In genomic region chr9:123311250-123311753, GRCh38 we compare ENCODE assay signal across 20 cellular contexts. TPM values are rescaled to one million over a fixed set of nuclear protein-coding genes. Genes with fewer than 3 reads are reported as not detected.
DNase-seq lines count a peak whose midpoint lies in the region; ATAC-seq and TF ChIP-seq lines count a peak whose summit lies in the region.
"Had no signal": no experiment of that assay in that cellular context is flagged by ENCODE, and none has a peak within 500 bp of the region (broad histone marks: within the 10 kb centered on the region; RNA-seq: fewer than 3 reads in every experiment).

No MANE protein-coding gene starts in this region.

- H3K27ac ChIP-seq in C4-2B (peak overlapping the region; percentile 49; the same call in 1 of the 2 replicates), neuronal stem cell (replicated peaks; ENCODE audit: low read length) (no peak overlapping the region)
- H3K27ac ChIP-seq: SJSA1 had no signal

- H3K9me3 ChIP-seq in neuronal stem cell (replicated peaks in 1 of 2; ENCODE audit: control insufficient read depth in 2 of 2, insufficient read depth in 1 of 2, low read depth in 1 of 2, low read length in 2 of 2) = no peaks in the 10 kb centered on the region
- H3K9me3 ChIP-seq: Caco-2, SJSA1 had no signal

- H4K8ac ChIP-seq in neuronal stem cell (ENCODE audit: low read depth, low read length) = no peak overlapping the region

- H4K91ac ChIP-seq in neuronal stem cell (ENCODE audit: low read depth, low read length, poor library complexity) = no peak overlapping the region

- no peak for TF ChIP-seq CTCF in C4-2B (conservative IDR thresholded peaks at IDR 0.05)
- TF ChIP-seq CTCF in endothelial cell (IDR thresholded peaks at IDR 0.05; ENCODE audit: unreplicated experiment) = no peak

- no peak overlapping the region for H3K9ac ChIP-seq in neuronal stem cell (ENCODE audit: low read depth, low read length, poor library complexity)

- no peak overlapping the region for H3K4ac ChIP-seq in neuronal stem cell (ENCODE audit: low read length)

- no peak overlapping the region for H3K4me2 ChIP-seq in neuronal stem cell (ENCODE audit: insufficient read depth, low read length, poor library complexity, severe bottlenecking)

- peak overlapping the region; percentile 77 for H3K27ac Mint-ChIP-seq in endothelial cell (ENCODE audit: unreplicated experiment)
- H3K27ac Mint-ChIP-seq in stimulated activated memory B cell treated with anti-CD40 and anti-IgM and Interleukin-4, amounts not matched to agents 10 μg/mL and 1 μg/mL and 100 μg/mL, for 72 hours = peak overlapping the region; percentile 61
- H3K27ac Mint-ChIP-seq: CD4-positive, CD25-positive, alpha-beta regulatory T cell had no signal

- DNase-seq in endothelial cell (ENCODE audit: low spot score) (no peak), neuronal stem cell (ENCODE audit: low spot score) (no peak), NCI-H345 (lab: John Stamatoyannopoulos, UW) (no peak), AML-193 (lab: John Stamatoyannopoulos, UW) (no peak), iPS-NIHi11 (ENCODE audit: low spot score) (no peak), globus pallidus (ENCODE audit: low spot score) (no peak)
- DNase-seq: Caco-2; CD4-positive, CD25-positive, alpha-beta regulatory T cell; DMS153; GF-D8; H9; MM.1S; NCI-H1105; NCI-H2081 had no signal

- peaks cover 0 to 4% (median 0%) of the 10 kb centered on the region in 3 experiments for H3K27me3 ChIP-seq in neuronal stem cell (ENCODE audit: control insufficient read depth in 3 of 3, insufficient read depth in 3 of 3, low read depth in 1 of 3, low read length in 3 of 3)
- H3K27me3 ChIP-seq: SJSA1 had no signal

- ATAC-seq in stimulated activated memory B cell treated with anti-CD40 and anti-IgM and Interleukin-4, amounts not matched to agents 10 μg/mL and 1 μg/mL and 100 μg/mL, for 72 hours = no peak
- ATAC-seq: Panc1 had no signal

- no peak overlapping the region for H2BK120ac ChIP-seq in neuronal stem cell (ENCODE audit: low read depth, low read length)

- no peaks in the 10 kb centered on the region for H3K9me3 Mint-ChIP-seq in endothelial cell (ENCODE audit: unreplicated experiment)
- H3K9me3 Mint-ChIP-seq in stimulated activated memory B cell treated with anti-CD40 and anti-IgM and Interleukin-4, amounts not matched to agents 10 μg/mL and 1 μg/mL and 100 μg/mL, for 72 hours = no peaks in the 10 kb centered on the region
- H3K9me3 Mint-ChIP-seq: CD4-positive, CD25-positive, alpha-beta regulatory T cell; H9 had no signal

- H3K27me3 Mint-ChIP-seq in endothelial cell (ENCODE audit: unreplicated experiment) = peaks cover 8% of the 10 kb centered on the region
- no peaks in the 10 kb centered on the region for H3K27me3 Mint-ChIP-seq in stimulated activated memory B cell treated with anti-CD40 and anti-IgM and Interleukin-4, amounts not matched to agents 10 μg/mL and 1 μg/mL and 100 μg/mL, for 72 hours

- H3K18ac ChIP-seq in neuronal stem cell (ENCODE audit: low read length) = no peak overlapping the region

- H2AFZ ChIP-seq in neuronal stem cell (ENCODE audit: low read length) = peak overlapping the region; percentile 48

- H3K4me3 ChIP-seq in neuronal stem cell (ENCODE audit: low read length in 2 of 2) = no peak overlapping the region
- H3K4me3 ChIP-seq: SJSA1 had no signal

- no peak overlapping the region for H3K14ac ChIP-seq in neuronal stem cell (ENCODE audit: low read length)

- no peak overlapping the region for H3K4me3 Mint-ChIP-seq in endothelial cell (ENCODE audit: unreplicated experiment)
- no peak overlapping the region for H3K4me3 Mint-ChIP-seq in stimulated activated memory B cell treated with anti-CD40 and anti-IgM and Interleukin-4, amounts not matched to agents 10 μg/mL and 1 μg/mL and 100 μg/mL, for 72 hours
- H3K4me3 Mint-ChIP-seq: CD4-positive, CD25-positive, alpha-beta regulatory T cell; H9 had no signal

- H2BK12ac ChIP-seq in neuronal stem cell (ENCODE audit: low read length) = no peak overlapping the region

- WGBS in neuronal stem cell (ENCODE audit: extremely low coverage in 2 of 2, insufficient read length in 2 of 2, insufficient replicate concordance in 1 of 2), 2 donors = no CpG with 5 or more reads among the region's 9 CpGs

- H3K4me1 Mint-ChIP-seq in endothelial cell (ENCODE audit: unreplicated experiment) = peaks cover 24% of the 10 kb centered on the region
- peaks cover 29% of the 10 kb centered on the region for H3K4me1 Mint-ChIP-seq in stimulated activated memory B cell treated with anti-CD40 and anti-IgM and Interleukin-4, amounts not matched to agents 10 μg/mL and 1 μg/mL and 100 μg/mL, for 72 hours

- H3K79me1 ChIP-seq in neuronal stem cell (ENCODE audit: low read depth, low read length) = no peaks in the 10 kb centered on the region

- H3K4me1 ChIP-seq in neuronal stem cell (ENCODE audit: control insufficient read depth in 2 of 2, insufficient read depth in 1 of 2, low read depth in 1 of 2, low read length in 2 of 2) = peaks cover 3 to 7% of the 10 kb centered on the region in 2 donors
- H3K4me1 ChIP-seq: Caco-2, SJSA1 had no signal

- no peak overlapping the region for H3K23ac ChIP-seq in neuronal stem cell (ENCODE audit: low read depth, low read length, poor library complexity)

- no peak overlapping the region for H2BK15ac ChIP-seq in neuronal stem cell (ENCODE audit: low read length)

- H3K36me3 Mint-ChIP-seq in endothelial cell (ENCODE audit: low read depth, unreplicated experiment) = no peaks in the 10 kb centered on the region
- no peaks in the 10 kb centered on the region for H3K36me3 Mint-ChIP-seq in stimulated activated memory B cell treated with anti-CD40 and anti-IgM and Interleukin-4, amounts not matched to agents 10 μg/mL and 1 μg/mL and 100 μg/mL, for 72 hours
- H3K36me3 Mint-ChIP-seq: CD4-positive, CD25-positive, alpha-beta regulatory T cell had no signal

- no peak overlapping the region for H2BK5ac ChIP-seq in neuronal stem cell (ENCODE audit: low read length)

- no peak overlapping the region for H2AK5ac ChIP-seq in neuronal stem cell (ENCODE audit: low read depth, low read length)

- H3K36me3 ChIP-seq in neuronal stem cell (replicated peaks in 1 of 2; ENCODE audit: control insufficient read depth in 2 of 2, insufficient read depth in 2 of 2, low read length in 2 of 2) = no peaks in the 10 kb centered on the region
- H3K36me3 ChIP-seq: SJSA1 had no signal

RNA-seq across cellular contexts. Expression of gene STRBP, which starts 42.9 kb away (rescaled TPM):
- total RNA-seq in endothelial cell (ENCODE audit: unreplicated experiment) = 45.4 TPM
- 54.4 TPM for polyA plus RNA-seq in neuronal stem cell (2013, experiment 1 of 2)
- 56.1 TPM for polyA plus RNA-seq in neuronal stem cell (2013, experiment 2 of 2)

RNA-seq across cellular contexts. Expression of gene CRB2, which starts 44.7 kb away (rescaled TPM):
- total RNA-seq in endothelial cell (ENCODE audit: unreplicated experiment) = 0.18 TPM
- polyA plus RNA-seq in neuronal stem cell (2013, experiment 1 of 2) = 41.7 TPM
- polyA plus RNA-seq in neuronal stem cell (2013, experiment 2 of 2) = 41.7 TPM
- total RNA-seq: CD4-positive, CD25-positive, alpha-beta regulatory T cell; LHCN-M2; NCI-H460; SJSA1 had no signal
